Comparison of ENCODE assay signal across 1 cellular context in the genomic region with DNA sequence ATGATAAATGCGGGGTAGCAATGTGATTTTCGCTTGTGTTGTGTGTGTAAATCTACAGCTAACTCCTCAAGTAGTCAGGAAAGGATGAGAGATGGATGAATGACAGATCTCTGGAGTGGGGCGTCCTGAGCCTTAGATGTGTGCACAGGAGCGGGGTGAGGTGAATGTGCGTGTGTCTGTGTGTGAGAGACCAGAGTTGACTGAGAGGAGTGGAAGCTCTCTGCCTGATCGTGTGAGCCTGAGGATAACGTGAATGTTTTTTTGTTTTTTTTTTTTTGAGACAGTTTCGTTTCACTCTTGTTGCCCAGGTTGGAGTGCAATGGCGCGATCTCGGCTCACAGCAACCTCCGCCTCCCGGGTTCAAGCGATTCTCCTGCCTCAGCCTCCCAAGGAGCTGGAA.
TF ChIP-seq lines count a peak whose summit lies in the region.

No MANE protein-coding gene starts in this region.

TF ChIP-seq in HEK293, 187 proteins besides CTCF, POLR2A, EP300 and RAD21 (continued from another document):
- TF ChIP-seq, protein P1, sequence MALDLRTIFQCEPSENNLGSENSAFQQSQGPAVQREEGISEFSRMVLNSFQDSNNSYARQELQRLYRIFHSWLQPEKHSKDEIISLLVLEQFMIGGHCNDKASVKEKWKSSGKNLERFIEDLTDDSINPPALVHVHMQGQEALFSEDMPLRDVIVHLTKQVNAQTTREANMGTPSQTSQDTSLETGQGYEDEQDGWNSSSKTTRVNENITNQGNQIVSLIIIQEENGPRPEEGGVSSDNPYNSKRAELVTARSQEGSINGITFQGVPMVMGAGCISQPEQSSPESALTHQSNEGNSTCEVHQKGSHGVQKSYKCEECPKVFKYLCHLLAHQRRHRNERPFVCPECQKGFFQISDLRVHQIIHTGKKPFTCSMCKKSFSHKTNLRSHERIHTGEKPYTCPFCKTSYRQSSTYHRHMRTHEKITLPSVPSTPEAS (tag by site-specific recombination; IDR thresholded peaks at IDR 0.05) = no peak
- peak; percentile 42; the same call in 1 of the 2 replicates for TF ChIP-seq ZNF202 (tag by site-specific recombination; IDR thresholded peaks at IDR 0.05; ENCODE audit: borderline replicate concordance)
- TF ChIP-seq ZNF214 (tag by site-specific recombination; IDR thresholded peaks at IDR 0.05; ENCODE audit: borderline replicate concordance) = no peak
